Comparison of ENCODE assay signal across 1 cellular context in the genomic region with DNA sequence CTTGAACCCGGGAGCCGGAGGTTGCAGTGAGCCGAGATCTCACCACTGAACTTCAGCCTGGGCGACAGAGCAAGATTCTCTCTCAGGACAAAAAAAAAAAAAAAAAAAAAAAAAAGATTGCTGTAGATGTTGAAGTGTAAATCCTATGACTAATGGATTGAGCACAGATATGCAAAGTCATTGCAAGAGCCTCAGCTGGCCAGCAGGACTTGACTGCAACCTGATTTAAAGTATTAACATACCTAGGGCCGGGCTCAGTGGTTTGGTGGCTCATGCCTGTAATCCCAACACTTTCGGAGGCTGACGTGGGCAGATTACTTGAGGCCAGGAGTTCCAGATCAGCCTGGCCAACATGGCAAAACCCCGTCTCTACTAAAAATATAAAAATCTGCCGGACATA.
A peak's percentile ranks its signal among the peaks of the same experiment; 100 is the strongest.
TF ChIP-seq lines count a peak whose summit lies in the region.

No MANE protein-coding gene starts in this region.

TF ChIP-seq in K562, 482 proteins besides CTCF, POLR2A, EP300 and RAD21 (continued from another document and continues in another):
- TF ChIP-seq MNT (conservative IDR thresholded peaks at IDR 0.05) (no peak), STAG1 (CRISPR knock-in tag; IDR thresholded peaks at IDR 0.05; ENCODE audit: borderline replicate concordance) (no peak), ARID3A (IDR thresholded peaks at IDR 0.05; ENCODE audit: borderline replicate concordance, low read depth, low read length) (no peak), RNF219 (CRISPR knock-in tag; IDR thresholded peaks at IDR 0.05) (no peak), SIN3A (IDR thresholded peaks at IDR 0.05; ENCODE audit: borderline replicate concordance in 2 of 2, control insufficient read depth in 1 of 2, low read depth in 2 of 2, low read length in 2 of 2) (no peak), DIDO1 (tag; IDR thresholded peaks at IDR 0.05; ENCODE audit: low read depth) (no peak), RBM14 (IDR thresholded peaks at IDR 0.05; ENCODE audit: borderline replicate concordance, insufficient read depth, low read depth, low read length) (no peak), RUNX1 (IDR thresholded peaks at IDR 0.05; ENCODE audit: low read depth) (no peak), KDM4B (IDR thresholded peaks at IDR 0.05; ENCODE audit: borderline replicate concordance in 2 of 2, low read depth in 1 of 2) (no peak), ZNF561 (CRISPR knock-in tag; conservative IDR thresholded peaks at IDR 0.05) (no peak), ZNF263 (CRISPR knock-in tag; IDR thresholded peaks at IDR 0.05; ENCODE audit: borderline replicate concordance) (no peak), ELK1 (CRISPR knock-in tag; IDR thresholded peaks at IDR 0.05) (no peak), CTCFL (IDR thresholded peaks at IDR 0.05; ENCODE audit: borderline replicate concordance, insufficient read depth, low read depth, low read length, poor library complexity, severe bottlenecking) (no peak), MAFG (tag; conservative IDR thresholded peaks at IDR 0.05) (peak; percentile 93), MAFF (IDR thresholded peaks at IDR 0.05; ENCODE audit: low read length) (peak; percentile 85), POLR3G (IDR thresholded peaks at IDR 0.05; ENCODE audit: extremely low read depth, insufficient read length, insufficient replicate concordance) (no peak), CHD1 (IDR thresholded peaks at IDR 0.05; ENCODE audit: low read length) (no peak), HDAC2 (IDR thresholded peaks at IDR 0.05) (no peak), FOS (IDR thresholded peaks at IDR 0.05; ENCODE audit: extremely low read depth, insufficient read length) (no peak), ATF3 (IDR thresholded peaks at IDR 0.05) (peak; percentile 54), ATF3 (CRISPR knock-in tag; conservative IDR thresholded peaks at IDR 0.05) (no peak), ZNF511 (CRISPR knock-in tag; IDR thresholded peaks at IDR 0.05) (no peak), SAFB2 (IDR thresholded peaks at IDR 0.05; ENCODE audit: borderline replicate concordance, low read depth, low read length, severe bottlenecking) (no peak), MEIS2 (IDR thresholded peaks at IDR 0.05; ENCODE audit: partially characterized antibody) (peak; percentile 61), ZNF239 (CRISPR knock-in tag; IDR thresholded peaks at IDR 0.05) (no peak), RB1 (IDR thresholded peaks at IDR 0.05; ENCODE audit: low read depth) (no peak), KAT2B (IDR thresholded peaks at IDR 0.05; ENCODE audit: low read depth, low read length) (no peak), SRF (CRISPR knock-in tag; IDR thresholded peaks at IDR 0.05) (no peak), CBFA2T2 (conservative IDR thresholded peaks at IDR 0.05) (no peak; the same call in 1 of the 2 replicates), CHCHD3 (CRISPR knock-in tag; IDR thresholded peaks at IDR 0.05) (no peak), TBP (optimal IDR thresholded peaks at IDR 0.05; ENCODE audit: low read depth, low read length) (no peak), NR3C1 (CRISPR knock-in tag; IDR thresholded peaks at IDR 0.05) (no peak), MTA3 (IDR thresholded peaks at IDR 0.05; ENCODE audit: borderline replicate concordance) (no peak), SPI1 (IDR thresholded peaks at IDR 0.05; ENCODE audit: borderline replicate concordance, low read depth, low read length) (no peak), U2AF2 (optimal IDR thresholded peaks at IDR 0.05; ENCODE audit: low read depth, low read length) (no peak), ZNF253 (CRISPR knock-in tag; conservative IDR thresholded peaks at IDR 0.05) (no peak), ZNF134 (CRISPR knock-in tag; conservative IDR thresholded peaks at IDR 0.05) (no peak)
- TF ChIP-seq, protein P1, sequence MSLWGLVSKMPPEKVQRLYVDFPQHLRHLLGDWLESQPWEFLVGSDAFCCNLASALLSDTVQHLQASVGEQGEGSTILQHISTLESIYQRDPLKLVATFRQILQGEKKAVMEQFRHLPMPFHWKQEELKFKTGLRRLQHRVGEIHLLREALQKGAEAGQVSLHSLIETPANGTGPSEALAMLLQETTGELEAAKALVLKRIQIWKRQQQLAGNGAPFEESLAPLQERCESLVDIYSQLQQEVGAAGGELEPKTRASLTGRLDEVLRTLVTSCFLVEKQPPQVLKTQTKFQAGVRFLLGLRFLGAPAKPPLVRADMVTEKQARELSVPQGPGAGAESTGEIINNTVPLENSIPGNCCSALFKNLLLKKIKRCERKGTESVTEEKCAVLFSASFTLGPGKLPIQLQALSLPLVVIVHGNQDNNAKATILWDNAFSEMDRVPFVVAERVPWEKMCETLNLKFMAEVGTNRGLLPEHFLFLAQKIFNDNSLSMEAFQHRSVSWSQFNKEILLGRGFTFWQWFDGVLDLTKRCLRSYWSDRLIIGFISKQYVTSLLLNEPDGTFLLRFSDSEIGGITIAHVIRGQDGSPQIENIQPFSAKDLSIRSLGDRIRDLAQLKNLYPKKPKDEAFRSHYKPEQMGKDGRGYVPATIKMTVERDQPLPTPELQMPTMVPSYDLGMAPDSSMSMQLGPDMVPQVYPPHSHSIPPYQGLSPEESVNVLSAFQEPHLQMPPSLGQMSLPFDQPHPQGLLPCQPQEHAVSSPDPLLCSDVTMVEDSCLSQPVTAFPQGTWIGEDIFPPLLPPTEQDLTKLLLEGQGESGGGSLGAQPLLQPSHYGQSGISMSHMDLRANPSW (CRISPR knock-in tag; IDR thresholded peaks at IDR 0.05): no peak
- TF ChIP-seq, protein P2, sequence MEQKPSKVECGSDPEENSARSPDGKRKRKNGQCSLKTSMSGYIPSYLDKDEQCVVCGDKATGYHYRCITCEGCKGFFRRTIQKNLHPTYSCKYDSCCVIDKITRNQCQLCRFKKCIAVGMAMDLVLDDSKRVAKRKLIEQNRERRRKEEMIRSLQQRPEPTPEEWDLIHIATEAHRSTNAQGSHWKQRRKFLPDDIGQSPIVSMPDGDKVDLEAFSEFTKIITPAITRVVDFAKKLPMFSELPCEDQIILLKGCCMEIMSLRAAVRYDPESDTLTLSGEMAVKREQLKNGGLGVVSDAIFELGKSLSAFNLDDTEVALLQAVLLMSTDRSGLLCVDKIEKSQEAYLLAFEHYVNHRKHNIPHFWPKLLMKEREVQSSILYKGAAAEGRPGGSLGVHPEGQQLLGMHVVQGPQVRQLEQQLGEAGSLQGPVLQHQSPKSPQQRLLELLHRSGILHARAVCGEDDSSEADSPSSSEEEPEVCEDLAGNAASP (IDR thresholded peaks at IDR 0.05): no peak
- TF ChIP-seq, protein P3, sequence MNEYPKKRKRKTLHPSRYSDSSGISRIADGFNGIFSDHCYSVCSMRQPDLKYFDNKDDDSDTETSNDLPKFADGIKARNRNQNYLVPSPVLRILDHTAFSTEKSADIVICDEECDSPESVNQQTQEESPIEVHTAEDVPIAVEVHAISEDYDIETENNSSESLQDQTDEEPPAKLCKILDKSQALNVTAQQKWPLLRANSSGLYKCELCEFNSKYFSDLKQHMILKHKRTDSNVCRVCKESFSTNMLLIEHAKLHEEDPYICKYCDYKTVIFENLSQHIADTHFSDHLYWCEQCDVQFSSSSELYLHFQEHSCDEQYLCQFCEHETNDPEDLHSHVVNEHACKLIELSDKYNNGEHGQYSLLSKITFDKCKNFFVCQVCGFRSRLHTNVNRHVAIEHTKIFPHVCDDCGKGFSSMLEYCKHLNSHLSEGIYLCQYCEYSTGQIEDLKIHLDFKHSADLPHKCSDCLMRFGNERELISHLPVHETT (CRISPR knock-in tag; conservative IDR thresholded peaks at IDR 0.05 in 1 of 2, IDR thresholded peaks at IDR 0.05 in 1 of 2): no peak
- TF ChIP-seq, protein P4, sequence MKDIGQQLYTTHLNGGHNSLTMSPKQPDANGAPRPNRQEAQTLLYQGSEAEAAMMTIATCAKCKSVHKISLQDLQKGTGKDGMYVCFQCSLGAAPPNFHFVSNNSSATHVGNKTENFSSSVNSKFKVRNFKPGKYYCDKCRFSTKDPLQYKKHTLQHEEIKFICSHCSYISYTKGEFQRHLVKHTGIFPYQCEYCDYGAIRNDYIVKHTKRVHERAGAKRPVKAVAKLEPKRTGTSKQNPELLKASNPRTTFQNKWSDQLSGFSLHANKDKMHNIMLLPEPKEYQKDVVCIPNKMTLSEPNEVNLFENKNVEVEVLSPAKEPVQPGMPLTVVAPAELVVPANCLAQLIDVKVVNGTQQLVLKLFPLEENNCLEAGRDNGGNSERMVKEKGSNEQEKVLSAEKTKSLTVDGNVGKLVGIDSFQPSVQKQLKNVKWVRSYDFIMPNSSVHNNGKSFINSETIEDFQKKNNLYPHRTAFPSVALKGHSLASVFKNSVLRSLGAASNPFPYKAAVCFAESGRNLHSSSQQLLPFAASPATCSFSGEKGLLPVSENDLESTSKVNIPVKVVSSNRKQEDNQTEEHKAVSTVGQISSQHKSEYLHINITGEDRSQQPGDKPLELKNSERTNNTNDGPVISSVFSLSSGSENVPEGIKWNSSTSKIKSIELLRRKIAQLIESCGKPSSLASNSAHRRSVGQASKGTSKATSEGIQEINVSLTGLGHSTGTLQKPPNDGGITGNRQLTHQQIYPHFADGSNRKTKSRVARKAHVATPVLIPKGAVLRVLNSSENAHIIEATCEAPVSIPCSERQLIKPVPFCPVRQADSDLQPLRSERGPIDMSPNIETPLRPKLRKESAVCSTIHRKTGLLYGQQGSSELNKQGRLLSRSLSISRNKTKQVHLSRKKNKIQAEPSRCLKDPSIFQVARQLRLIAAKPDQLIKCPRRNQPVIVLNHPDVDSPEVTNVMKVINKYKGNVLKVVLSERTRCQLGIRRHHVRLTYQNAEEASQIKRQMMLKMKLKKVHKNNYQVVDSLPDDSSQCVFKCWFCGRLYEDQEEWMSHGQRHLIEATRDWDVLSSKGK (CRISPR knock-in tag; IDR thresholded peaks at IDR 0.05): no peak
